Comparison of ENCODE assay signal across 10 cellular contexts in the genomic region with DNA sequence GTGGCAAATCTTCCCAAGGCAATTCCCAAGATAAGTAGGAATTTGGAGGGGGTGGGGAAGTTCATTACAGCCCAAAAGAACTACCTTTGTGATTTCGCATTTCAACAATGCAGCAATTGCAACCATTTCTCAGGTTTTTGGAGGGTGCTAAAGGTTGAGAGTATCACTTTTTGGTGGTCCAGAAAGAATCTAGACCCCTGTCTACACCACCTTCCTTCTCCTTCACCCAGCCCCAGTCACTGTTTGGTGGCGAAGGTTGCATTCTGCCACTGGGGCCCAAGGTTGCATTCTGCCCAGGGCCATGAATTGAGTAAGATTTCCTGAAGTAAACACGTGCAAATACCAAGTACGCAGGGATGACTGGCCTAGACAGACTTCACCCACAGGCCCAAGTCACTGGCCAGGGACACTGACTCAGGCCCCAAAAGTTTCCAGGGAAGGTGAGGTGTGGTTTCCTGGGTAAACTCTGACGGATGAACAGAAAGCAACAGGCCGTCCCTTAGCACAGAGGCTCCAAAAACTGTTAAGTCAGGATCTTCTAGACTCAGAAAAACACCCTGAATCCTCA. TPM values are rescaled to one million over a fixed set of nuclear protein-coding genes. Genes with fewer than 3 reads are reported as not detected.
DNase-seq lines count a peak whose midpoint lies in the region; ATAC-seq, FAIRE-seq and TF ChIP-seq lines count a peak whose summit lies in the region.
"Had no signal": no experiment of that assay in that cellular context is flagged by ENCODE, and none has a peak within 500 bp of the region (broad histone marks: within the 10 kb centered on the region; RNA-seq: fewer than 3 reads in every experiment).

No MANE protein-coding gene starts in this region.

- CTCF ChIA-PET in PC-3 (lab: Charles Lee) (interaction anchor here (0.6 to 1.0 kb wide), 5 partner anchors 21 to 105 kb away, joined by 3 to 16 read pairs (median 5); partner anchors contain the start of gene SLC26A2), endothelial cell of umbilical vein (lab: Charles Lee) (interaction anchor here (0.8 to 1.5 kb wide), 9 partner anchors 15 to 105 kb away, joined by 3 to 14 read pairs (median 4); partner anchors contain the start of gene SLC26A2)

- WGBS in psoas muscle, 3 donors: 82 to 84% (median 82%) methylated on average over 6 of the region's 6 CpGs
- no CpG with 5 or more reads among the region's 6 CpGs for WGBS in neuronal stem cell (ENCODE audit: extremely low coverage in 2 of 2, insufficient read length in 2 of 2, insufficient replicate concordance in 1 of 2), 2 donors

- H3K4ac ChIP-seq in neuronal stem cell (ENCODE audit: low read length): no peak overlapping the region

- H3K27ac ChIP-seq in PC-3 (ENCODE audit: low read length): peak overlapping the region; percentile 91
- peak overlapping the region; percentile 88 for H3K27ac ChIP-seq in endothelial cell of umbilical vein (ENCODE audit: insufficient read depth, low read depth, low read length)
- H3K27ac ChIP-seq in psoas muscle: peak overlapping the region; percentile 23
- H3K27ac ChIP-seq in neuronal stem cell (replicated peaks; ENCODE audit: low read length): no peak overlapping the region

- no peaks in the 10 kb centered on the region for H3K79me1 ChIP-seq in neuronal stem cell (ENCODE audit: low read depth, low read length)

- H3K4me3 ChIP-seq in PC-3 (ENCODE audit: low read length) (peak overlapping the region; percentile 55), endothelial cell of umbilical vein (replicated peaks in 1 of 3; ENCODE audit: insufficient read depth in 1 of 3, low read depth in 1 of 3, low read length in 3 of 3) (no peak overlapping the region), psoas muscle (no peak overlapping the region), neuronal stem cell (ENCODE audit: low read length in 2 of 2) (no peak overlapping the region)

- peak; percentile 94 for FAIRE-seq in endothelial cell of umbilical vein (lab: Jason Lieb, UNC)

- POLR2A ChIA-PET in PC-3 (lab: Charles Lee; ENCODE audit: unreplicated experiment) (no interaction called here), endothelial cell of umbilical vein (lab: Charles Lee) (interaction anchor here (0.9 kb wide), 1 partner anchor 20 kb away, joined by 3 read pairs; no protein-coding TSS in a partner anchor)

- H3K23ac ChIP-seq in neuronal stem cell (ENCODE audit: low read depth, low read length, poor library complexity): no peak overlapping the region

- H3K9ac ChIP-seq in PC-3 (ENCODE audit: low read length) (peak overlapping the region; percentile 72), endothelial cell of umbilical vein (replicated peaks; ENCODE audit: extremely low read depth, insufficient read depth, low read length) (peak overlapping the region; percentile 49), neuronal stem cell (ENCODE audit: low read depth, low read length, poor library complexity) (no peak overlapping the region)

- H2AFZ ChIP-seq in PC-3 (ENCODE audit: low read length): peak overlapping the region; percentile 26
- peak overlapping the region; percentile 12 for H2AFZ ChIP-seq in endothelial cell of umbilical vein (ENCODE audit: low read depth, low read length)
- H2AFZ ChIP-seq in neuronal stem cell (ENCODE audit: low read length): no peak overlapping the region

- H3F3A ChIP-seq in PC-3 (ENCODE audit: low read length, unreplicated experiment): peaks cover 19% of the 10 kb centered on the region

- H3K4me1 ChIP-seq in PC-3 (ENCODE audit: insufficient read depth, low read length): peaks cover 60% of the 10 kb centered on the region
- peaks cover 33% of the 10 kb centered on the region for H3K4me1 ChIP-seq in endothelial cell of umbilical vein (ENCODE audit: control insufficient read depth, extremely low read depth, insufficient read depth, low read length)
- H3K4me1 ChIP-seq in psoas muscle: peaks cover 5% of the 10 kb centered on the region
- peaks cover 0 to 7% of the 10 kb centered on the region in 2 donors for H3K4me1 ChIP-seq in neuronal stem cell (ENCODE audit: control insufficient read depth in 2 of 2, insufficient read depth in 1 of 2, low read depth in 1 of 2, low read length in 2 of 2)

- H3K36me3 ChIP-seq in PC-3 (ENCODE audit: low read depth, low read length) (no peaks in the 10 kb centered on the region), endothelial cell of umbilical vein (ENCODE audit: control insufficient read depth in 2 of 2, extremely low read depth in 1 of 2, insufficient read depth in 2 of 2, low read length in 2 of 2) (no peaks in the 10 kb centered on the region), psoas muscle (ENCODE audit: insufficient read depth in 1 of 2, low read depth in 1 of 2) (no peaks in the 10 kb centered on the region), neuronal stem cell (replicated peaks in 1 of 2; ENCODE audit: control insufficient read depth in 2 of 2, insufficient read depth in 2 of 2, low read length in 2 of 2) (no peaks in the 10 kb centered on the region)

- no peaks in the 10 kb centered on the region for H3K79me2 ChIP-seq in PC-3 (ENCODE audit: low read length)
- H3K79me2 ChIP-seq in endothelial cell of umbilical vein (ENCODE audit: control insufficient read depth, insufficient read depth, low read length): no peaks in the 10 kb centered on the region

- TF ChIP-seq POLR2A in endothelial cell of umbilical vein (IDR thresholded peaks at IDR 0.05; ENCODE audit: low read depth, low read length): no peak

- H3K9me1 ChIP-seq in endothelial cell of umbilical vein (replicated peaks; ENCODE audit: control insufficient read depth, extremely low read depth, insufficient read depth, low read length): no peaks in the 10 kb centered on the region

- no peak overlapping the region for H4K8ac ChIP-seq in neuronal stem cell (ENCODE audit: low read depth, low read length)

- no peaks in the 10 kb centered on the region for H3K9me3 ChIP-seq in PC-3 (ENCODE audit: low read length)
- H3K9me3 ChIP-seq in endothelial cell of umbilical vein (replicated peaks; ENCODE audit: control insufficient read depth, insufficient read depth, low read length): no peaks in the 10 kb centered on the region
- H3K9me3 ChIP-seq in psoas muscle: no peaks in the 10 kb centered on the region
- H3K9me3 ChIP-seq in neuronal stem cell (replicated peaks in 1 of 2; ENCODE audit: control insufficient read depth in 2 of 2, insufficient read depth in 1 of 2, low read depth in 1 of 2, low read length in 2 of 2): no peaks in the 10 kb centered on the region

- no peak for TF ChIP-seq CTCF in PC-3 (conservative IDR thresholded peaks at IDR 0.05; ENCODE audit: low read depth, low read length)
- TF ChIP-seq CTCF in endothelial cell of umbilical vein (IDR thresholded peaks at IDR 0.05; ENCODE audit: extremely low read depth in 1 of 2, insufficient read depth in 1 of 2, low read depth in 1 of 2, low read length in 2 of 2): no peak
- TF ChIP-seq CTCF in psoas muscle (IDR thresholded peaks at IDR 0.05): no peak

- no peak overlapping the region for H2BK5ac ChIP-seq in neuronal stem cell (ENCODE audit: low read length)

- no peaks in the 10 kb centered on the region for H4K20me1 ChIP-seq in PC-3 (ENCODE audit: low read length)
- no peaks in the 10 kb centered on the region for H4K20me1 ChIP-seq in endothelial cell of umbilical vein (replicated peaks; ENCODE audit: control insufficient read depth, extremely low read depth, insufficient read depth, low read length)

- H4K91ac ChIP-seq in neuronal stem cell (ENCODE audit: low read depth, low read length, poor library complexity): no peak overlapping the region

- intact Hi-C loops in PC-3 (cut with micrococcal nuclease): loop anchor here (1.0 to 2.0 kb wide), 5 partner anchors 17 to 102 kb away; partner anchors contain the start of gene SLC26A2
- intact Hi-C loops in endothelial cell of umbilical vein (cut with micrococcal nuclease): loop anchor here (1.0 to 5.0 kb wide), 4 partner anchors 20 to 52 kb away; no protein-coding TSS in a partner anchor
- intact Hi-C loops in psoas muscle (cut with DNase I): no loop called here

- H3K18ac ChIP-seq in neuronal stem cell (ENCODE audit: low read length): no peak overlapping the region

- no peak overlapping the region for H3K14ac ChIP-seq in neuronal stem cell (ENCODE audit: low read length)

- peak overlapping the region; percentile 84 for H3K4me2 ChIP-seq in PC-3 (ENCODE audit: low read length)
- peak overlapping the region; percentile 25 for H3K4me2 ChIP-seq in endothelial cell of umbilical vein (ENCODE audit: insufficient read depth, low read length)
- H3K4me2 ChIP-seq in neuronal stem cell (ENCODE audit: insufficient read depth, low read length, poor library complexity, severe bottlenecking): no peak overlapping the region

- no peak overlapping the region for H2BK120ac ChIP-seq in neuronal stem cell (ENCODE audit: low read depth, low read length)

- H3K9me2 ChIP-seq in PC-3 (replicated peaks; ENCODE audit: low read length): no peaks in the 10 kb centered on the region

- H3K27me3 ChIP-seq in PC-3 (ENCODE audit: low read length) (no peaks in the 10 kb centered on the region), endothelial cell of umbilical vein (ENCODE audit: control insufficient read depth in 2 of 2, insufficient read depth in 2 of 2, low read length in 2 of 2) (no peaks in the 10 kb centered on the region), psoas muscle (ENCODE audit: insufficient read depth in 3 of 3, low read length in 2 of 3) (no peaks in the 10 kb centered on the region), neuronal stem cell (ENCODE audit: control insufficient read depth in 3 of 3, insufficient read depth in 3 of 3, low read depth in 1 of 3, low read length in 3 of 3) (peaks cover 0 to 58% (median 0%) of the 10 kb centered on the region in 3 experiments)

- ATAC-seq in PC-3 (peak; percentile 83), psoas muscle (peak; percentile 58 to 86 (median 72)), HG03039 (IDR thresholded peaks at IDR 0.05; ENCODE audit: unreplicated experiment) (no peak)
- ATAC-seq: stimulated activated naive CD8-positive, alpha-beta T cell treated with anti-CD3 and anti-CD28 coated beads, Interleukin-15, amount 100 ng/mL, for 72 hours had no signal

- H2BK15ac ChIP-seq in neuronal stem cell (ENCODE audit: low read length): no peak overlapping the region

- H2AK5ac ChIP-seq in neuronal stem cell (ENCODE audit: low read depth, low read length): no peak overlapping the region

- H2BK12ac ChIP-seq in neuronal stem cell (ENCODE audit: low read length): no peak overlapping the region

- dilution Hi-C loops in endothelial cell of umbilical vein (cut with MboI; ENCODE audit: extremely low pct_ligation_motif_present, low sequenced_read_pairs): no loop called here

- DNase-seq in GM04503 (ENCODE audit: low read depth) (peak; percentile 58), PC-3 (peak; percentile 100), endothelial cell of umbilical vein (ENCODE audit: low read depth, low spot score) (peak; percentile 77), psoas muscle (peak in 1 of 2 donors; percentile 26), NCI-H524 (lab: John Stamatoyannopoulos, UW) (no peak), DMS114 treated with DMSO at 0.1 percent for 48 hours (lab: John Stamatoyannopoulos, UW; ENCODE audit: unreplicated experiment) (no peak), neuronal stem cell (ENCODE audit: low spot score) (no peak)
- DNase-seq: NCI-H446; stimulated activated naive CD8-positive, alpha-beta T cell treated with anti-CD3 and anti-CD28 coated beads, Interleukin-15, amount 100 ng/mL, for 72 hours had no signal

- BruUV-seq in PC-3 (replicated peaks; lab: Mats Ljungman, UMichigan) (TSS peak; percentile 88), endothelial cell of umbilical vein (replicated peaks; lab: Mats Ljungman, UMichigan) (TSS peak; percentile 70)

RNA-seq across cellular contexts. Expression of gene PDE6A, which starts 5.7 kb away (rescaled TPM):
- total RNA-seq in PC-3 (2014; rRNA removed): not detected in 2 replicates
- total RNA-seq in endothelial cell of umbilical vein: not detected in 2 replicates
- not detected in 2 replicates for polyA plus RNA-seq in endothelial cell of umbilical vein
- not detected in 2 replicates for polyA plus RNA-seq in endothelial cell of umbilical vein (2011; cell fraction: cytosol; rRNA removed)
- not detected in 2 replicates for polyA plus RNA-seq in endothelial cell of umbilical vein (2011; cell fraction: nucleus; rRNA removed)
- polyA plus RNA-seq in endothelial cell of umbilical vein (2012): 0.07 TPM in 1 of 2 replicates, not detected in the other
- not detected in 2 replicates for polyA minus RNA-seq in endothelial cell of umbilical vein
- polyA minus RNA-seq in endothelial cell of umbilical vein (2011; cell fraction: cytosol; rRNA and poly(A)+ RNA removed): not detected
- not detected in 2 replicates for polyA minus RNA-seq in endothelial cell of umbilical vein (2011; cell fraction: nucleus; rRNA and poly(A)+ RNA removed)
- total RNA-seq in psoas muscle: under 1 TPM; 0.04 to 0.26 (median 0.08) TPM
- under 1 TPM; 0.09 to 0.15 (median 0.10) TPM for polyA plus RNA-seq in psoas muscle
- not detected for polyA plus RNA-seq in neuronal stem cell (2013, experiment 1 of 2)
- polyA plus RNA-seq in neuronal stem cell (2013, experiment 2 of 2): not detected

RNA-seq across cellular contexts. Expression of gene SLC26A2, which starts 21.7 kb away (rescaled TPM):
- total RNA-seq in PC-3 (2014; rRNA removed) (10.8 and 13.1 TPM in 2 replicates), endothelial cell of umbilical vein (16.5 and 16.8 TPM in 2 replicates), psoas muscle (10 to 100 TPM in 1 of 4 donors, 1 to 10 TPM in 3; 4.1 to 20.1 (median 6.4) TPM)
- polyA plus RNA-seq in endothelial cell of umbilical vein (5.0 and 5.9 TPM in 2 replicates), psoas muscle (10 to 100 TPM in 1 of 3 donors, 1 to 10 TPM in 2; 4.0 to 14.3 (median 8.0) TPM)
- 4.1 and 4.3 TPM in 2 replicates for polyA plus RNA-seq in endothelial cell of umbilical vein (2011; cell fraction: cytosol; rRNA removed)
- polyA plus RNA-seq in endothelial cell of umbilical vein (2011; cell fraction: nucleus; rRNA removed): 4.0 and 4.5 TPM in 2 replicates
- 9.5 and 14.9 TPM in 2 replicates for polyA plus RNA-seq in endothelial cell of umbilical vein (2012)
- 54.2 and 54.7 TPM in 2 replicates for polyA minus RNA-seq in endothelial cell of umbilical vein
- 4.4 TPM for polyA minus RNA-seq in endothelial cell of umbilical vein (2011; cell fraction: cytosol; rRNA and poly(A)+ RNA removed)
- polyA minus RNA-seq in endothelial cell of umbilical vein (2011; cell fraction: nucleus; rRNA and poly(A)+ RNA removed): 6.5 and 18.6 TPM in 2 replicates
- 6.6 TPM for polyA plus RNA-seq in neuronal stem cell (2013, experiment 1 of 2)
- 6.5 TPM for polyA plus RNA-seq in neuronal stem cell (2013, experiment 2 of 2)

Comparison
In these comparisons a context has a peak if more than half of its experiments do, and no peak if none do; other contexts are left out.
1. DNase-seq: peak in GM04503 (single experiment), PC-3 (single experiment) and endothelial cell of umbilical vein (single experiment); none in NCI-H524 (0 of 2), DMS114 treated with DMSO at 0.1 percent for 48 hours (single experiment) and neuronal stem cell (single experiment).
2. intact Hi-C loops: an anchor here in PC-3 (1.0 to 2.0 kb wide) and endothelial cell of umbilical vein (1.0 to 5.0 kb wide); none called in psoas muscle.